Comparison of ENCODE assay signal across 8 cellular contexts in the genomic region with DNA sequence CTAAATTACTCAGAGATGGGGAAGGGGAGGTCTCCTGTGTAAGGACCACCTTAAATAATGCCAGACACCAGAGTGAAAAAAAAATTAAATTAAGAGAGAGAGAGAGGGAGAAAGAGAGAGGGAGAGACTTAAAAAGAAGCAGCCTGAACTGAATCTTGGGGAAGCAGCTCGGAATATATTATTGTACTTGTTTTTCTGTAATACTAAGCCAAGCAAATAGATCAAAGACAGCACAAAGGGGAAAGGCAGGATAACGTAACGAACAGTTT. TPM values are rescaled to one million over a fixed set of nuclear protein-coding genes. Genes with fewer than 3 reads are reported as not detected.
A peak's percentile ranks its signal among the peaks of the same experiment; 100 is the strongest.
DNase-seq lines count a peak whose midpoint lies in the region; ATAC-seq and TF ChIP-seq lines count a peak whose summit lies in the region.

No MANE protein-coding gene starts in this region.

- in situ Hi-C loops in astrocyte of the spinal cord (cut with HindIII; ENCODE audit: low sequenced_read_pairs) = no loop called here

- H3K27me3 ChIP-seq in testis = no peaks in the 10 kb centered on the region

- no peaks in the 10 kb centered on the region for H3K9me3 Mint-ChIP-seq in activated CD4-positive, alpha-beta T cell treated with anti-CD3 and anti-CD28 coated beads, Interleukin-2, amount 10 ng/mL, durations not matched to agents 24 days and 14 days

- peaks cover 4% of the 10 kb centered on the region for H3K36me3 Mint-ChIP-seq in activated CD4-positive, alpha-beta T cell treated with anti-CD3 and anti-CD28 coated beads, Interleukin-2, amount 10 ng/mL, durations not matched to agents 24 days and 14 days (ENCODE audit: low read depth)

- no peak for TF ChIP-seq CTCF in astrocyte of the spinal cord (IDR thresholded peaks at IDR 0.05; ENCODE audit: low read depth, low read length)
- TF ChIP-seq CTCF in testis (IDR thresholded peaks at IDR 0.05) = no peak

- DNase-seq in activated CD4-positive, alpha-beta T cell treated with anti-CD3 and anti-CD28 coated beads, Interleukin-2, amount 10 ng/mL, durations not matched to agents 24 days and 14 days = no peak
- no peak for DNase-seq in activated CD4-positive, alpha-beta T cell treated with anti-CD3 and anti-CD28 coated beads for 1 hour
- DNase-seq in astrocyte of the spinal cord (ENCODE audit: low read depth, low spot score) (peak; percentile 72), medulla oblongata (ENCODE audit: extremely low spot score) (peak; percentile 60), testis (no peak), NCI-H2107 (lab: John Stamatoyannopoulos, UW) (no peak)

- H3K36me3 ChIP-seq in testis (ENCODE audit: low read depth, missing control alignments) = no peaks in the 10 kb centered on the region

- H3K9me3 ChIP-seq in testis = no peaks in the 10 kb centered on the region

- peaks cover 44% of the 10 kb centered on the region for H3K27me3 Mint-ChIP-seq in activated CD4-positive, alpha-beta T cell treated with anti-CD3 and anti-CD28 coated beads, Interleukin-2, amount 10 ng/mL, durations not matched to agents 24 days and 14 days

- peaks cover 17% of the 10 kb centered on the region for H3K4me1 Mint-ChIP-seq in activated CD4-positive, alpha-beta T cell treated with anti-CD3 and anti-CD28 coated beads, Interleukin-2, amount 10 ng/mL, durations not matched to agents 24 days and 14 days

- H3K27ac ChIP-seq in testis = peak overlapping the region; percentile 99 to 100

- intact Hi-C loops in activated CD4-positive, alpha-beta T cell treated with anti-CD3 and anti-CD28 coated beads, Interleukin-2, amount 10 ng/mL, durations not matched to agents 24 days and 14 days (cut with micrococcal nuclease) = loop anchor here (10.0 kb wide), 4 partner anchors 581 to 1381 kb away; no protein-coding TSS in a partner anchor
- intact Hi-C loops in testis (cut with DNase I; ENCODE audit: low total_unique reads) = loop anchor here (10.0 kb wide), 1 partner anchor 81 kb away; no protein-coding TSS in a partner anchor

- H3K4me3 ChIP-seq in astrocyte of the spinal cord (ENCODE audit: low read depth, low read length) (peak overlapping the region; percentile 81), testis (peak overlapping the region; percentile 86 to 95)

- no peak for ATAC-seq in HG02571 (IDR thresholded peaks at IDR 0.05; ENCODE audit: unreplicated experiment)
- no peak for ATAC-seq in HG02798 (IDR thresholded peaks at IDR 0.05; ENCODE audit: poor library complexity, unreplicated experiment)

- no peak for TF ChIP-seq POLR2A in testis (IDR thresholded peaks at IDR 0.05)

- H3K27ac Mint-ChIP-seq in activated CD4-positive, alpha-beta T cell treated with anti-CD3 and anti-CD28 coated beads, Interleukin-2, amount 10 ng/mL, durations not matched to agents 24 days and 14 days = peak overlapping the region; percentile 67

- peaks cover 40% of the 10 kb centered on the region for H3K4me1 ChIP-seq in testis

- H3K4me3 Mint-ChIP-seq in activated CD4-positive, alpha-beta T cell treated with anti-CD3 and anti-CD28 coated beads, Interleukin-2, amount 10 ng/mL, durations not matched to agents 24 days and 14 days = peak overlapping the region; percentile 80

- WGBS in testis, 2 donors = 0% methylated on average over 3 of the region's 3 CpGs

RNA-seq across cellular contexts. Expression of gene ZEB2, which starts 4.6 kb away (rescaled TPM):
- total RNA-seq in activated CD4-positive, alpha-beta T cell treated with anti-CD3 and anti-CD28 coated beads, Interleukin-2, amount 10 ng/mL, durations not matched to agents 24 days and 14 days = 15.2 and 15.8 TPM in 2 replicates
- 10 to 100 TPM; 87.8 to 96.4 TPM for total RNA-seq in testis
- 38.7 TPM for polyA plus RNA-seq in testis (ENCODE audit: insufficient read depth, low read depth, low replicate concordance)

Comparison
In these comparisons a context has a peak if more than half of its experiments do, and no peak if none do; other contexts are left out.
1. DNase-seq: peak in astrocyte of the spinal cord (single experiment) and medulla oblongata (single experiment); none in activated CD4-positive, alpha-beta T cell treated with anti-CD3 and anti-CD28 coated beads, Interleukin-2, amount 10 ng/mL, durations not matched to agents 24 days and 14 days (single experiment), activated CD4-positive, alpha-beta T cell treated with anti-CD3 and anti-CD28 coated beads for 1 hour (single experiment), testis (single experiment) and NCI-H2107 (single experiment).